1 cellular context compared by ENCODE assay signal in genomic region chr5:57598097-57598496, GRCh38.
TF ChIP-seq lines count a peak whose summit lies in the region.

No MANE protein-coding gene starts in this region.

TF ChIP-seq in GM23338, 12 proteins besides CTCF, POLR2A, EP300 and RAD21 (continued from another document):
- TF ChIP-seq, protein P1, sequence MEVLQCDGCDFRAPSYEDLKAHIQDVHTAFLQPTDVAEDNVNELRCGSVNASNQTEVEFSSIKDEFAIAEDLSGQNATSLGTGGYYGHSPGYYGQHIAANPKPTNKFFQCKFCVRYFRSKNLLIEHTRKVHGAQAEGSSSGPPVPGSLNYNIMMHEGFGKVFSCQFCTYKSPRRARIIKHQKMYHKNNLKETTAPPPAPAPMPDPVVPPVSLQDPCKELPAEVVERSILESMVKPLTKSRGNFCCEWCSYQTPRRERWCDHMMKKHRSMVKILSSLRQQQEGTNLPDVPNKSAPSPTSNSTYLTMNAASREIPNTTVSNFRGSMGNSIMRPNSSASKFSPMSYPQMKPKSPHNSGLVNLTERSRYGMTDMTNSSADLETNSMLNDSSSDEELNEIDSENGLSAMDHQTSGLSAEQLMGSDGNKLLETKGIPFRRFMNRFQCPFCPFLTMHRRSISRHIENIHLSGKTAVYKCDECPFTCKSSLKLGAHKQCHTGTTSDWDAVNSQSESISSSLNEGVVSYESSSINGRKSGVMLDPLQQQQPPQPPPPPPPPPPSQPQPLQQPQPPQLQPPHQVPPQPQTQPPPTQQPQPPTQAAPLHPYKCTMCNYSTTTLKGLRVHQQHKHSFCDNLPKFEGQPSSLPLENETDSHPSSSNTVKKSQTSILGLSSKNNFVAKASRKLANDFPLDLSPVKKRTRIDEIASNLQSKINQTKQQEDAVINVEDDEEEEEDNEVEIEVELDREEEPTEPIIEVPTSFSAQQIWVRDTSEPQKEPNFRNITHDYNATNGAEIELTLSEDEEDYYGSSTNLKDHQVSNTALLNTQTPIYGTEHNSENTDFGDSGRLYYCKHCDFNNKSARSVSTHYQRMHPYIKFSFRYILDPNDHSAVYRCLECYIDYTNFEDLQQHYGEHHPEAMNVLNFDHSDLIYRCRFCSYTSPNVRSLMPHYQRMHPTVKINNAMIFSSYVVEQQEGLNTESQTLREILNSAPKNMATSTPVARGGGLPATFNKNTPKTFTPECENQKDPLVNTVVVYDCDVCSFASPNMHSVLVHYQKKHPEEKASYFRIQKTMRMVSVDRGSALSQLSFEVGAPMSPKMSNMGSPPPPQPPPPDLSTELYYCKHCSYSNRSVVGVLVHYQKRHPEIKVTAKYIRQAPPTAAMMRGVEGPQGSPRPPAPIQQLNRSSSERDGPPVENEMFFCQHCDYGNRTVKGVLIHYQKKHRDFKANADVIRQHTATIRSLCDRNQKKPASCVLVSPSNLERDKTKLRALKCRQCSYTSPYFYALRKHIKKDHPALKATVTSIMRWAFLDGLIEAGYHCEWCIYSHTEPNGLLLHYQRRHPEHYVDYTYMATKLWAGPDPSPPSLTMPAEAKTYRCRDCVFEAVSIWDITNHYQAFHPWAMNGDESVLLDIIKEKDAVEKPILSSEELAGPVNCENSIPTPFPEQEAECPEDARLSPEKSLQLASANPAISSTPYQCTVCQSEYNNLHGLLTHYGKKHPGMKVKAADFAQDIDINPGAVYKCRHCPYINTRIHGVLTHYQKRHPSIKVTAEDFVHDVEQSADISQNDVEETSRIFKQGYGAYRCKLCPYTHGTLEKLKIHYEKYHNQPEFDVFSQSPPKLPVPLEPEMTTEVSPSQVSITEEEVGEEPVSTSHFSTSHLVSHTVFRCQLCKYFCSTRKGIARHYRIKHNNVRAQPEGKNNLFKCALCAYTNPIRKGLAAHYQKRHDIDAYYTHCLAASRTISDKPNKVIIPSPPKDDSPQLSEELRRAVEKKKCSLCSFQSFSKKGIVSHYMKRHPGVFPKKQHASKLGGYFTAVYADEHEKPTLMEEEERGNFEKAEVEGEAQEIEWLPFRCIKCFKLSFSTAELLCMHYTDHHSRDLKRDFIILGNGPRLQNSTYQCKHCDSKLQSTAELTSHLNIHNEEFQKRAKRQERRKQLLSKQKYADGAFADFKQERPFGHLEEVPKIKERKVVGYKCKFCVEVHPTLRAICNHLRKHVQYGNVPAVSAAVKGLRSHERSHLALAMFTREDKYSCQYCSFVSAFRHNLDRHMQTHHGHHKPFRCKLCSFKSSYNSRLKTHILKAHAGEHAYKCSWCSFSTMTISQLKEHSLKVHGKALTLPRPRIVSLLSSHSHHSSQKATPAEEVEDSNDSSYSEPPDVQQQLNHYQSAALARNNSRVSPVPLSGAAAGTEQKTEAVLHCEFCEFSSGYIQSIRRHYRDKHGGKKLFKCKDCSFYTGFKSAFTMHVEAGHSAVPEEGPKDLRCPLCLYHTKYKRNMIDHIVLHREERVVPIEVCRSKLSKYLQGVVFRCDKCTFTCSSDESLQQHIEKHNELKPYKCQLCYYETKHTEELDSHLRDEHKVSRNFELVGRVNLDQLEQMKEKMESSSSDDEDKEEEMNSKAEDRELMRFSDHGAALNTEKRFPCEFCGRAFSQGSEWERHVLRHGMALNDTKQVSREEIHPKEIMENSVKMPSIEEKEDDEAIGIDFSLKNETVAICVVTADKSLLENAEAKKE (CRISPR knock-in tag; IDR thresholded peaks at IDR 0.05), result no peak
- TF ChIP-seq ZNF331 (CRISPR knock-in tag; IDR thresholded peaks at IDR 0.05; ENCODE audit: low read depth) (no peak), POLR2AphosphoS5 (IDR thresholded peaks at IDR 0.05; ENCODE audit: low read depth) (no peak), REST (IDR thresholded peaks at IDR 0.05; ENCODE audit: unreplicated experiment) (no peak), EZH2 (IDR thresholded peaks at IDR 0.05; ENCODE audit: low read depth, unreplicated experiment) (no peak), ZNF114 (CRISPR knock-in tag; IDR thresholded peaks at IDR 0.05) (no peak), JUNB (IDR thresholded peaks at IDR 0.05; ENCODE audit: unreplicated experiment) (no peak)
TF ChIP-seq in GM23338: peak in this region for 0.
